In genomic region chr17:8121531-8122390, GRCh38 we compare ENCODE assay signal across 9 cellular contexts. TPM values are rescaled to one million over a fixed set of nuclear protein-coding genes. Genes with fewer than 3 reads are reported as not detected.
DNase-seq lines count a peak whose midpoint lies in the region; ATAC-seq lines count a peak whose summit lies in the region.
"Had no signal": no experiment of that assay in that cellular context is flagged by ENCODE, and none has a peak within 500 bp of the region (broad histone marks: within the 10 kb centered on the region; RNA-seq: fewer than 3 reads in every experiment).

No MANE protein-coding gene starts in this region.

- CTCF ChIA-PET in activated CD4-positive, alpha-beta T cell treated with anti-CD3 and anti-CD28 coated beads for 36 hours (lab: Charles Lee): interaction anchor here (0.7 to 7.8 kb wide), 5 partner anchors 10 to 104 kb away, joined by 3 to 88 read pairs (median 6); no protein-coding TSS in a partner anchor

- H3K9ac ChIP-seq in HUES64 (ENCODE audit: low read depth, low read length): no peak overlapping the region

- ATAC-seq in activated CD4-positive, alpha-beta T cell treated with anti-CD3 and anti-CD28 coated beads for 36 hours: peak; percentile 17
- ATAC-seq in left lobe of liver: peak; percentile 1

- peaks cover 19% of the 10 kb centered on the region for H3K27me3 Mint-ChIP-seq in activated CD4-positive, alpha-beta T cell treated with anti-CD3 and anti-CD28 coated beads for 36 hours

- peak; percentile 83 for DNase-seq in activated CD4-positive, alpha-beta T cell treated with anti-CD3 and anti-CD28 coated beads for 36 hours
- no peak for DNase-seq in activated CD4-positive, alpha-beta T cell treated with anti-CD3 and anti-CD28 coated beads, Interleukin-2, amount 50 U/mL, for 1 hour
- peak; percentile 56 to 78 for DNase-seq in SW 1271 (lab: John Stamatoyannopoulos, UW)
- peak; percentile 25 for DNase-seq in dedifferentiated amniotic fluid mesenchymal stem cell (ENCODE audit: extremely low spot score)
- peak; percentile 58 for DNase-seq in left lobe of liver (ENCODE audit: low spot score)
- peak; percentile 60 for DNase-seq in stimulated activated CD4-positive, alpha-beta T cell treated with anti-CD3 and anti-CD28 coated beads, Interleukin-4, amount 100 ng/mL, for 1 hour
- DNase-seq in germinal center (ENCODE audit: low spot score): no peak

- H3K27ac ChIP-seq in HUES64 (ENCODE audit: low read depth, low read length): no peak overlapping the region

- H3K36me3 Mint-ChIP-seq in activated CD4-positive, alpha-beta T cell treated with anti-CD3 and anti-CD28 coated beads for 36 hours (ENCODE audit: low read depth): peaks cover 7% of the 10 kb centered on the region

- peaks cover 68% of the 10 kb centered on the region for H3K4me1 Mint-ChIP-seq in activated CD4-positive, alpha-beta T cell treated with anti-CD3 and anti-CD28 coated beads for 36 hours

- no peaks in the 10 kb centered on the region for H3K9me3 ChIP-seq in HUES64 (ENCODE audit: insufficient read depth, low read depth, low read length)

- H3K9me3 Mint-ChIP-seq in activated CD4-positive, alpha-beta T cell treated with anti-CD3 and anti-CD28 coated beads for 36 hours (ENCODE audit: low read depth): no peaks in the 10 kb centered on the region

- POLR2A ChIA-PET in activated CD4-positive, alpha-beta T cell treated with anti-CD3 and anti-CD28 coated beads for 36 hours (lab: Charles Lee): interaction anchor here (0.6 to 5.0 kb wide), 4 partner anchors 52 to 89 kb away, joined by 3 to 52 read pairs (median 3); partner anchors contain the start of gene AURKB

- H3K27ac Mint-ChIP-seq in activated CD4-positive, alpha-beta T cell treated with anti-CD3 and anti-CD28 coated beads for 36 hours: no peak overlapping the region

- peaks cover 66% of the 10 kb centered on the region for H3K27me3 ChIP-seq in HUES64 (ENCODE audit: insufficient read depth, low read length)

- intact Hi-C loops in activated CD4-positive, alpha-beta T cell treated with anti-CD3 and anti-CD28 coated beads for 36 hours (cut with DNase I, micrococcal nuclease): loop anchor here in 1 of 2 experiments (2.0 to 5.0 kb wide), 2 partner anchors 179 to 316 kb away; partner anchors contain the start of gene NDEL1

- H3K4me3 ChIP-seq in HUES64 (ENCODE audit: low read length): peak overlapping the region; percentile 76

- under 1% methylated on average over 87 of the region's 88 CpGs for WGBS in HUES64

- no peaks in the 10 kb centered on the region for H3K36me3 ChIP-seq in HUES64 (ENCODE audit: insufficient read depth, low read length)

- H3K4me3 Mint-ChIP-seq in activated CD4-positive, alpha-beta T cell treated with anti-CD3 and anti-CD28 coated beads for 36 hours: peak overlapping the region; percentile 90

- peaks cover 10% of the 10 kb centered on the region for H3K4me1 ChIP-seq in HUES64 (ENCODE audit: insufficient read depth, low read length)

RNA-seq across cellular contexts. Expression of gene HES7, which starts 2.1 kb away (rescaled TPM):
- 1 to 10 TPM; 2.4 to 3.2 TPM for total RNA-seq in activated CD4-positive, alpha-beta T cell treated with anti-CD3 and anti-CD28 coated beads for 36 hours
- 0.85 TPM for polyA plus RNA-seq in HUES64 (2013, experiment 1 of 2)
- 0.89 TPM for polyA plus RNA-seq in HUES64 (2013, experiment 2 of 2)
- not detected for total RNA-seq in left lobe of liver
- total RNA-seq: renal cortical epithelial cell had no signal

RNA-seq across cellular contexts. Expression of gene ALOXE3, which starts 3.4 kb away (rescaled TPM):
- under 1 TPM; 0.27 to 0.28 TPM for total RNA-seq in activated CD4-positive, alpha-beta T cell treated with anti-CD3 and anti-CD28 coated beads for 36 hours
- not detected for polyA plus RNA-seq in HUES64 (2013, experiment 1 of 2)
- polyA plus RNA-seq in HUES64 (2013, experiment 2 of 2): not detected
- total RNA-seq in left lobe of liver: not detected
- total RNA-seq: renal cortical epithelial cell had no signal

RNA-seq across cellular contexts. Expression of gene PER1, which starts 30.4 kb away (rescaled TPM):
- 10 to 100 TPM; 46.5 to 55.9 TPM for total RNA-seq in activated CD4-positive, alpha-beta T cell treated with anti-CD3 and anti-CD28 coated beads for 36 hours
- 14.0 TPM for polyA plus RNA-seq in HUES64 (2013, experiment 1 of 2)
- 18.1 TPM for polyA plus RNA-seq in HUES64 (2013, experiment 2 of 2)
- total RNA-seq in left lobe of liver: 108 TPM

RNA-seq across cellular contexts. Expression of gene ALOX12B, which starts 34.2 kb away (rescaled TPM):
- 1 to 10 TPM; 3.3 to 3.6 TPM for total RNA-seq in activated CD4-positive, alpha-beta T cell treated with anti-CD3 and anti-CD28 coated beads for 36 hours
- polyA plus RNA-seq in HUES64 (2013, experiment 1 of 2): not detected
- polyA plus RNA-seq in HUES64 (2013, experiment 2 of 2): not detected
- total RNA-seq in left lobe of liver: not detected
- total RNA-seq: renal cortical epithelial cell had no signal

RNA-seq across cellular contexts. Expression of gene VAMP2, which starts 41.0 kb away (rescaled TPM):
- total RNA-seq in activated CD4-positive, alpha-beta T cell treated with anti-CD3 and anti-CD28 coated beads for 36 hours: 10 to 100 TPM; 26.7 to 27.8 TPM
- 14.3 TPM for polyA plus RNA-seq in HUES64 (2013, experiment 1 of 2)
- 18.9 TPM for polyA plus RNA-seq in HUES64 (2013, experiment 2 of 2)
- 18.1 TPM for total RNA-seq in left lobe of liver

Comparison
In these comparisons a context has a peak if more than half of its experiments do, and no peak if none do; other contexts are left out.
1. DNase-seq: peak in activated CD4-positive, alpha-beta T cell treated with anti-CD3 and anti-CD28 coated beads for 36 hours (single experiment), SW 1271 (2 of 2), dedifferentiated amniotic fluid mesenchymal stem cell (single experiment), left lobe of liver (single experiment) and stimulated activated CD4-positive, alpha-beta T cell treated with anti-CD3 and anti-CD28 coated beads, Interleukin-4, amount 100 ng/mL, for 1 hour (single experiment); none in activated CD4-positive, alpha-beta T cell treated with anti-CD3 and anti-CD28 coated beads, Interleukin-2, amount 50 U/mL, for 1 hour (single experiment) and germinal center (single experiment).